ENCODE assay signal across 10 cellular contexts in genomic region chr1:77832889-77833288, GRCh38. TPM values are rescaled to one million over a fixed set of nuclear protein-coding genes. Genes with fewer than 3 reads are reported as not detected.
DNase-seq lines count a peak whose midpoint lies in the region; ATAC-seq and TF ChIP-seq lines count a peak whose summit lies in the region.
"Had no signal": no experiment of that assay in that cellular context is flagged by ENCODE, and none has a peak within 500 bp of the region (broad histone marks: within the 10 kb centered on the region; RNA-seq: fewer than 3 reads in every experiment).

No MANE protein-coding gene starts in this region.

- H3K9ac ChIP-seq in colonic mucosa (ENCODE audit: low read depth in 2 of 2, low read length in 2 of 2) (no peak overlapping the region), MM.1S (ENCODE audit: low read length) (no peak overlapping the region)

- DNase-seq in Right ventricle myocardium inferior (ENCODE audit: missing footprints) (no peak), cardiac septum (ENCODE audit: low spot score) (no peak), colonic mucosa (no peak), medulla oblongata (ENCODE audit: extremely low spot score) (peak; percentile 52), aorta (no peak), MM.1S (no peak), GM19238 (ENCODE audit: insufficient read length, low spot score) (no peak), DMS 273 treated with DMSO at 0.1 percent for 48 hours (lab: John Stamatoyannopoulos, UW) (no peak)
- DNase-seq: activated T-cell treated with anti-CD3 and anti-CD28 coated beads, Interleukin-2, amount 50 U/mL, for 1 hour; left colon had no signal

- TF ChIP-seq CTCF in colonic mucosa (IDR thresholded peaks at IDR 0.05) = no peak
- TF ChIP-seq CTCF in MM.1S (IDR thresholded peaks at IDR 0.05; ENCODE audit: low read length) = no peak

- no peaks in the 10 kb centered on the region for H3K79me2 ChIP-seq in MM.1S (ENCODE audit: low read length)

- no peak overlapping the region for H2AFZ ChIP-seq in MM.1S (ENCODE audit: low read length)

- H3F3A ChIP-seq in MM.1S (ENCODE audit: insufficient read depth, low read length) = 0 out of 2 replicates have a peak, but pooled peaks cover 4% of the 10 kb centered on the region

- no peak overlapping the region for H3K4me2 ChIP-seq in MM.1S (ENCODE audit: low read depth, low read length)

- intact Hi-C loops in Right ventricle myocardium inferior (cut with DNase I) (loop anchor here (1.0 kb wide), 1 partner anchor 55 kb away; the partner anchor contains the start of gene NEXN), cardiac septum (cut with DNase I) (loop anchor here (1.0 to 5.0 kb wide), 2 partner anchors 55 to 269 kb away; partner anchors contain the start of gene NEXN), colonic mucosa (cut with DNase I) (loop anchor here (5.0 kb wide), 2 partner anchors 54 to 69 kb away; partner anchors contain the start of gene NEXN), aorta (cut with DNase I) (loop anchor here (5.0 to 10.0 kb wide), 2 partner anchors 54 to 272 kb away; partner anchors contain the start of gene NEXN (in 2 of the 2))

- H3K27me3 ChIP-seq in colonic mucosa (no peaks in the 10 kb centered on the region), aorta (ENCODE audit: control insufficient read depth in 1 of 2, insufficient read depth in 2 of 2, low read length in 1 of 2) (no peaks in the 10 kb centered on the region), MM.1S (replicated peaks; ENCODE audit: insufficient read depth, low read length) (no peaks in the 10 kb centered on the region)

- H3K4me1 ChIP-seq in colonic mucosa (peaks cover 9% of the 10 kb centered on the region), aorta (ENCODE audit: control insufficient read depth in 1 of 2, insufficient read depth in 2 of 2, low read length in 2 of 2) (peaks cover 3 to 5% of the 10 kb centered on the region in 2 donors), MM.1S (ENCODE audit: low read length) (peaks cover 7% of the 10 kb centered on the region; the same call in 1 of the 2 replicates)

- no peaks in the 10 kb centered on the region for H3K9me3 ChIP-seq in colonic mucosa
- H3K9me3 ChIP-seq in aorta (ENCODE audit: control insufficient read depth, low read length) = no peaks in the 10 kb centered on the region
- H3K9me3 ChIP-seq in MM.1S (replicated peaks; ENCODE audit: insufficient read depth, low read length) = no peaks in the 10 kb centered on the region

- no peaks in the 10 kb centered on the region for H4K20me1 ChIP-seq in MM.1S (ENCODE audit: insufficient read depth, low read length)

- peak; percentile 91 for ATAC-seq in Right ventricle myocardium inferior
- peak; percentile 87 for ATAC-seq in aorta (ENCODE audit: low FRiP score)
- ATAC-seq: left colon had no signal

- no peaks in the 10 kb centered on the region for H3K36me3 ChIP-seq in colonic mucosa
- H3K36me3 ChIP-seq in aorta (ENCODE audit: control insufficient read depth in 1 of 2, insufficient read depth in 2 of 2, low read length in 1 of 2) = no peaks in the 10 kb centered on the region
- H3K36me3 ChIP-seq in MM.1S (replicated peaks; ENCODE audit: insufficient read depth, low read length) = no peaks in the 10 kb centered on the region

- no peaks in the 10 kb centered on the region for H3K9me2 ChIP-seq in MM.1S (replicated peaks; ENCODE audit: insufficient read depth, low read length)

- H3K4me3 ChIP-seq in colonic mucosa (no peak overlapping the region), aorta (ENCODE audit: low read length in 2 of 2) (no peak overlapping the region), MM.1S (ENCODE audit: low read length) (no peak overlapping the region)

- H3K27ac ChIP-seq in colonic mucosa = peak overlapping the region; percentile 35
- H3K27ac ChIP-seq in aorta (ENCODE audit: low read depth in 1 of 2, low read length in 2 of 2) = peak overlapping the region in 1 of 2 donors; percentile 89
- no peak overlapping the region for H3K27ac ChIP-seq in MM.1S (ENCODE audit: low read length)

RNA-seq across cellular contexts. Expression of gene MIGA1, which starts 53.4 kb away (rescaled TPM):
- total RNA-seq in Right ventricle myocardium inferior (9.9 TPM), cardiac septum (11.1 TPM), colonic mucosa (10 to 100 TPM in 1 of 2 donors, 1 to 10 TPM in 1; 10.0 to 16.2 TPM), aorta (10 to 100 TPM; 18.6 to 22.0 TPM)
- 1 to 10 TPM; 2.5 to 5.6 TPM for polyA plus RNA-seq in aorta

RNA-seq across cellular contexts. Expression of gene NEXN, which starts 55.5 kb away (rescaled TPM):
- 365 TPM for total RNA-seq in Right ventricle myocardium inferior
- 532 TPM for total RNA-seq in cardiac septum
- 10 to 100 TPM in 1 of 2 donors, 1 to 10 TPM in 1; 1.0 to 10.9 TPM for total RNA-seq in colonic mucosa
- total RNA-seq in aorta = 100 to 1,000 TPM in 1 of 2 donors, 10 to 100 TPM in 1; 81.9 to 237 TPM
- 100 to 1,000 TPM; 145 to 147 TPM for polyA plus RNA-seq in aorta

Comparison
In these comparisons a context has a peak if more than half of its experiments do, and no peak if none do; other contexts are left out.
1. RNA of gene NEXN, which starts 55.5 kb away (total RNA-seq): 532 TPM in cardiac septum (single experiment), 365 TPM in Right ventricle myocardium inferior (single experiment) and 81.9 to 237 TPM in aorta; 1.0 to 10.9 TPM in colonic mucosa; every median in the first group is over 4 times any median in the second.